1 cellular context compared by ENCODE assay signal in genomic region chr5:174198541-174198940, GRCh38.
TF ChIP-seq lines count a peak whose summit lies in the region.

No MANE protein-coding gene starts in this region.

TF ChIP-seq in SK-N-SH treated with all-trans-retinoic acid at 6 μM for 48 hours, 23 proteins besides CTCF, POLR2A, EP300 and RAD21 (continued from another document):
- TF ChIP-seq TSHZ2 (CRISPR knock-in tag; IDR thresholded peaks at IDR 0.05) (peak; percentile 84; the same call in 1 of the 2 replicates), TOX (CRISPR knock-in tag; IDR thresholded peaks at IDR 0.05; ENCODE audit: borderline replicate concordance) (no peak), ISL1 (CRISPR knock-in tag; IDR thresholded peaks at IDR 0.05) (no peak), ZNF565 (CRISPR knock-in tag; conservative IDR thresholded peaks at IDR 0.05; ENCODE audit: low read depth) (peak; percentile 74; the same call in 1 of the 2 replicates)
